In the genomic region with DNA sequence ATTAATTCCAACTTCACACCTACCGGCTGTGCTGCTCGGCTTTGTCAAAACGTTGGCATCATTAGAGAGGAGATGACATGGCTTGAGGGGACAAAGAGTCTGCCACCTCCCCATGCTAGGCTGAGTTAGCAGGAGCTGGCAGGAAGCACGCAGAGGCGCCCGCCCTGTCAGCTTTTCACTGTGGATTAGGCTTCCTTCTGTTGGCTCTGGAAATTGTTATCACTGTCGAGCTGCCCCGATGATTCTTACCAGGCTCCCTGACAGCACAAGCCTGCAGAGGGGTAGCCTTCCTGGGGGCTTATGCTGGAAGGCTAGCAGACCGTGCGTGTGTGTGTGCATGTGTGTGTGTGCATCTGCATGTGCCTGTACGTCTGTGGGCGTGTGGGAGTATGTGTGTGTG, we compare ENCODE assay signal across 28 cellular contexts.
DNase-seq lines count a peak whose midpoint lies in the region; ATAC-seq and FAIRE-seq lines count a peak whose summit lies in the region.
"Had no signal": no experiment of that assay in that cellular context is flagged by ENCODE, and none has a peak within 500 bp of the region (broad histone marks: within the 10 kb centered on the region; RNA-seq: fewer than 3 reads in every experiment).

No MANE protein-coding gene starts in this region.

- peak; percentile 81 for DNase-seq in ELF-1 (ENCODE audit: low read depth, low spot score)
- DNase-seq in SK-N-DZ (ENCODE audit: low spot score), result peak; percentile 93
- peak; percentile 90 for DNase-seq in islet precursor cell
- no peak for DNase-seq in trophoblast cell
- no peak for DNase-seq in small intestine
- DNase-seq in DMS114 treated with DMSO at 0.1 percent for 48 hours (lab: John Stamatoyannopoulos, UW; ENCODE audit: unreplicated experiment), result no peak
- DNase-seq: activated B cell treated with CpG ODN at 0.5 μM for 24 hours; activated effector memory CD4-positive, alpha-beta T cell treated with anti-CD3 and anti-CD28 coated beads, Interleukin-2, amount 50 U/mL, for 16 hours; activated naive CD8-positive, alpha-beta T cell treated with anti-CD3 and anti-CD28 coated beads for 36 hours; activated T-cell treated with anti-CD3 and anti-CD28 coated beads, Interleukin-2, amount 50 U/mL, for 24 hours; aorta; Calu3; caudate nucleus; cortex of kidney; DMS79 treated with DMSO at 0.1 percent for 48 hours; effector memory CD8-positive, alpha-beta T cell; erythroblast; glutamatergic neuron; GM23248; NCI-H748 treated with DMSO at 0.1 percent for 48 hours; Peyer's patch; stimulated activated CD4-positive, alpha-beta T cell treated with anti-CD3 and anti-CD28 coated beads, Interleukin-2, amount 100 ng/mL, for 48 hours; tibial artery had no signal

- H3K4me2 ChIP-seq in trophoblast cell (ENCODE audit: low read length), result peak overlapping the region; percentile 40
- H3K4me2 ChIP-seq: BLaER1 treated with 17β-estradiol and CSF1 and Interleukin-3, amounts not matched to agents 10 nM and 100 nM; neural progenitor cell had no signal

- no peak overlapping the region for H3K4ac ChIP-seq in trophoblast cell (ENCODE audit: low read depth, low read length)

- no peak overlapping the region for H3K9ac ChIP-seq in trophoblast cell (ENCODE audit: low read length)
- H3K9ac ChIP-seq: BLaER1 treated with 17β-estradiol and CSF1 and Interleukin-3, amounts not matched to agents 10 nM and 100 nM; GM23248; neural progenitor cell; parathyroid adenoma had no signal

- no peak overlapping the region for H3K23ac ChIP-seq in trophoblast cell (ENCODE audit: low read length)

- peak overlapping the region; percentile 31 for H3K27ac ChIP-seq in trophoblast cell (ENCODE audit: low read depth, low read length)
- no peak overlapping the region for H3K27ac ChIP-seq in small intestine (ENCODE audit: low read depth in 1 of 2, low read length in 1 of 2)
- H3K27ac ChIP-seq: BLaER1 treated with 17β-estradiol and CSF1 and Interleukin-3, amounts not matched to agents 10 nM and 100 nM; GM23248; neural progenitor cell; parathyroid adenoma; Peyer's patch; tibial artery had no signal

- no peak overlapping the region for H4K8ac ChIP-seq in trophoblast cell (ENCODE audit: low read depth, low read length)

- H3K79me1 ChIP-seq in trophoblast cell (ENCODE audit: low read length), result peaks cover 6% of the 10 kb centered on the region

- H4K91ac ChIP-seq in trophoblast cell (ENCODE audit: low read depth, low read length), result peak overlapping the region; percentile 48

- FAIRE-seq in small intestine (lab: Jason Lieb, UNC), result no peak

- H3K4me1 ChIP-seq in trophoblast cell (ENCODE audit: control insufficient read depth in 1 of 2, insufficient read depth in 2 of 2, low read length in 2 of 2), result peaks cover 0 to 9% of the 10 kb centered on the region in 2 experiments
- no peaks in the 10 kb centered on the region for H3K4me1 ChIP-seq in small intestine (ENCODE audit: control insufficient read depth in 2 of 2, insufficient read depth in 1 of 2, low read depth in 1 of 2, low read length in 1 of 2)
- H3K4me1 ChIP-seq: BLaER1 treated with 17β-estradiol and CSF1 and Interleukin-3, amounts not matched to agents 10 nM and 100 nM; neural progenitor cell; parathyroid adenoma; Peyer's patch; tibial artery had no signal

- no peak for ATAC-seq in HG03521 (IDR thresholded peaks at IDR 0.05; ENCODE audit: unreplicated experiment)
- ATAC-seq: effector memory CD8-positive, alpha-beta T cell had no signal

- no peak overlapping the region for H2AK5ac ChIP-seq in trophoblast cell (ENCODE audit: low read length)

- no peak overlapping the region for H2BK5ac ChIP-seq in trophoblast cell (ENCODE audit: low read depth, low read length, poor library complexity)

- no peaks in the 10 kb centered on the region for H3K27me3 ChIP-seq in trophoblast cell (ENCODE audit: insufficient read depth, low read length)
- H3K27me3 ChIP-seq in small intestine (ENCODE audit: control insufficient read depth in 2 of 2, insufficient read depth in 2 of 2, low read length in 2 of 2), result no peaks in the 10 kb centered on the region
- H3K27me3 ChIP-seq: BLaER1 treated with 17β-estradiol and CSF1 and Interleukin-3, amounts not matched to agents 10 nM and 100 nM; Peyer's patch; tibial artery had no signal

- no CpG with 5 or more reads among the region's 12 CpGs for WGBS in trophoblast cell (ENCODE audit: extremely low coverage, insufficient coverage, insufficient read length)
- 73 to 80% (median 78%) methylated on average over 12 of the region's 12 CpGs for WGBS in small intestine, 3 donors

- H4K12ac ChIP-seq in trophoblast cell (ENCODE audit: low read depth, low read length), result no peak overlapping the region

- H2BK12ac ChIP-seq in trophoblast cell (ENCODE audit: low read length), result no peak overlapping the region

- no peak overlapping the region for H2BK120ac ChIP-seq in trophoblast cell (ENCODE audit: insufficient read depth, low read length, poor library complexity)

- no peaks in the 10 kb centered on the region for H3K9me3 ChIP-seq in trophoblast cell (ENCODE audit: insufficient read depth, low read depth, low read length)
- H3K9me3 ChIP-seq in small intestine (ENCODE audit: control insufficient read depth, low read depth), result no peaks in the 10 kb centered on the region
- H3K9me3 ChIP-seq: BLaER1 treated with 17β-estradiol and CSF1 and Interleukin-3, amounts not matched to agents 10 nM and 100 nM; Peyer's patch; tibial artery had no signal

- H3K4me3 ChIP-seq in trophoblast cell (ENCODE audit: low read depth, low read length) (no peak overlapping the region), small intestine (ENCODE audit: low read depth in 1 of 2, low read length in 2 of 2) (no peak overlapping the region)
- H3K4me3 ChIP-seq: BLaER1 treated with 17β-estradiol and CSF1 and Interleukin-3, amounts not matched to agents 10 nM and 100 nM; GM23248; lung; neural progenitor cell; Peyer's patch; tibial artery had no signal

- H3K79me2 ChIP-seq in trophoblast cell (ENCODE audit: control insufficient read depth, insufficient read depth, low read length, poor library complexity), result no peaks in the 10 kb centered on the region
- H3K79me2 ChIP-seq: parathyroid adenoma had no signal

- no peak overlapping the region for H3K18ac ChIP-seq in trophoblast cell (ENCODE audit: low read length)

- no peak overlapping the region for H2AFZ ChIP-seq in trophoblast cell (ENCODE audit: insufficient read depth, low read length, poor library complexity)
- H2AFZ ChIP-seq: GM23248, neural progenitor cell, parathyroid adenoma had no signal

- no peak overlapping the region for H3K14ac ChIP-seq in trophoblast cell (ENCODE audit: low read length)

- no peaks in the 10 kb centered on the region for H3K36me3 ChIP-seq in trophoblast cell (ENCODE audit: control insufficient read depth in 1 of 2, insufficient read depth in 2 of 2, low read length in 2 of 2)
- H3K36me3 ChIP-seq in small intestine (ENCODE audit: control insufficient read depth in 2 of 2, insufficient read depth in 2 of 2, low read length in 2 of 2), result no peaks in the 10 kb centered on the region
- H3K36me3 ChIP-seq: BLaER1 treated with 17β-estradiol and CSF1 and Interleukin-3, amounts not matched to agents 10 nM and 100 nM; neural progenitor cell; Peyer's patch; tibial artery had no signal

Comparison
In these comparisons a context has a peak if more than half of its experiments do, and no peak if none do; other contexts are left out.
1. DNase-seq: peak in ELF-1 (single experiment), SK-N-DZ (single experiment) and islet precursor cell (single experiment); none in trophoblast cell (0 of 2), small intestine (single experiment) and DMS114 treated with DMSO at 0.1 percent for 48 hours (single experiment).